14 cellular contexts compared by ENCODE assay signal in genomic region chr19:46481947-46482346, GRCh38. TPM values are rescaled to one million over a fixed set of nuclear protein-coding genes. Genes with fewer than 3 reads are reported as not detected.
DNase-seq lines count a peak whose midpoint lies in the region; TF ChIP-seq lines count a peak whose summit lies in the region.
"Had no signal": no experiment of that assay in that cellular context is flagged by ENCODE, and none has a peak within 500 bp of the region (broad histone marks: within the 10 kb centered on the region; RNA-seq: fewer than 3 reads in every experiment).

No MANE protein-coding gene starts in this region.

- no peaks in the 10 kb centered on the region for H3K36me3 ChIP-seq in hepatocyte (replicated peaks; ENCODE audit: insufficient read depth, low read depth)
- H3K36me3 ChIP-seq in smooth muscle cell (ENCODE audit: low read depth): no peaks in the 10 kb centered on the region
- no peaks in the 10 kb centered on the region for H3K36me3 ChIP-seq in endodermal cell (ENCODE audit: control insufficient read depth, insufficient read depth, low read length)

- H3K27me3 Mint-ChIP-seq in chondrocyte (ENCODE audit: low read depth) (no peaks in the 10 kb centered on the region), endodermal cell (ENCODE audit: insufficient read depth) (peaks cover 7% of the 10 kb centered on the region)

- H3K9me3 Mint-ChIP-seq in chondrocyte (ENCODE audit: low read depth) (no peaks in the 10 kb centered on the region), endodermal cell (no peaks in the 10 kb centered on the region)
- H3K9me3 Mint-ChIP-seq: immature natural killer cell, WTC11 had no signal

- no peaks in the 10 kb centered on the region for H3K27me3 ChIP-seq in hepatocyte
- no peaks in the 10 kb centered on the region for H3K27me3 ChIP-seq in smooth muscle cell (ENCODE audit: low read depth)
- H3K27me3 ChIP-seq in endodermal cell (ENCODE audit: control insufficient read depth, insufficient read depth, low read length, poor library complexity, severe bottlenecking): peaks cover 3% of the 10 kb centered on the region

- H3K27ac Mint-ChIP-seq in chondrocyte (ENCODE audit: unreplicated experiment) (peak overlapping the region; percentile 94), endodermal cell (no peak overlapping the region)
- H3K27ac Mint-ChIP-seq: immature natural killer cell, WTC11 had no signal

- H3K27ac ChIP-seq in hepatocyte (peak overlapping the region; percentile 94), smooth muscle cell (ENCODE audit: low read depth) (peak overlapping the region; percentile 93), endodermal cell (ENCODE audit: low read depth, low read length) (no peak overlapping the region)

- H3K4me1 ChIP-seq in hepatocyte (ENCODE audit: insufficient read depth) (peaks cover 23% of the 10 kb centered on the region), smooth muscle cell (ENCODE audit: low read depth) (peaks cover 14% of the 10 kb centered on the region), endodermal cell (ENCODE audit: control insufficient read depth, insufficient read depth, low read length) (no peaks in the 10 kb centered on the region)

- H3K4me3 Mint-ChIP-seq in chondrocyte (ENCODE audit: unreplicated experiment) (no peak overlapping the region), endodermal cell (no peak overlapping the region)
- H3K4me3 Mint-ChIP-seq: immature natural killer cell, WTC11 had no signal

- H3K4me1 Mint-ChIP-seq in chondrocyte (ENCODE audit: low read depth) (peaks cover 46% of the 10 kb centered on the region), endodermal cell (peaks cover 3% of the 10 kb centered on the region)
- H3K4me1 Mint-ChIP-seq: immature natural killer cell had no signal

- no peak overlapping the region for H3K9ac ChIP-seq in smooth muscle cell (ENCODE audit: low read depth)
- H3K9ac ChIP-seq in endodermal cell (ENCODE audit: extremely low read depth, low read length, poor library complexity, severe bottlenecking): no peak overlapping the region
- H3K9ac ChIP-seq: SK-N-SH had no signal

- TF ChIP-seq CTCF in chondrocyte (IDR thresholded peaks at IDR 0.05) (no peak), hepatocyte (IDR thresholded peaks at IDR 0.05; ENCODE audit: poor library complexity) (no peak), smooth muscle cell (IDR thresholded peaks at IDR 0.05; ENCODE audit: borderline replicate concordance, insufficient read depth, poor library complexity, severe bottlenecking) (no peak), endodermal cell (conservative IDR thresholded peaks at IDR 0.05) (no peak)

- H4K20me1 ChIP-seq in hepatocyte (ENCODE audit: insufficient read depth, poor library complexity, severe bottlenecking) (no peaks in the 10 kb centered on the region), smooth muscle cell (ENCODE audit: low read depth) (no peaks in the 10 kb centered on the region)

- H2AFZ ChIP-seq in hepatocyte: no peak overlapping the region
- H2AFZ ChIP-seq in smooth muscle cell (ENCODE audit: low read depth): peak overlapping the region; percentile 49

- H3K4me2 ChIP-seq in hepatocyte (peak overlapping the region; percentile 66), smooth muscle cell (peak overlapping the region; percentile 83)
- H3K4me2 ChIP-seq: SK-N-SH had no signal

- H3K9me3 ChIP-seq in hepatocyte (ENCODE audit: low read depth) (no peaks in the 10 kb centered on the region), smooth muscle cell (replicated peaks; ENCODE audit: low read depth) (no peaks in the 10 kb centered on the region), endodermal cell (ENCODE audit: control insufficient read depth, low read length) (no peaks in the 10 kb centered on the region)
- H3K9me3 ChIP-seq: SK-N-SH had no signal

- H3K9me2 ChIP-seq in hepatocyte (replicated peaks; ENCODE audit: insufficient read depth): no peaks in the 10 kb centered on the region
- H3K9me2 ChIP-seq: SK-N-SH had no signal

- peak; percentile 24 for DNase-seq in CD1c-positive myeloid dendritic cell (ENCODE audit: extremely low spot score)
- DNase-seq in chondrocyte (ENCODE audit: low spot score): no peak
- DNase-seq in hepatocyte (ENCODE audit: low spot score): no peak
- no peak for DNase-seq in smooth muscle cell (lab: John Stamatoyannopoulos, UW; ENCODE audit: unreplicated experiment)
- DNase-seq in glomerular visceral epithelial cell (ENCODE audit: extremely low spot score): no peak
- DNase-seq in NCI-H1417 (lab: John Stamatoyannopoulos, UW): no peak
- DNase-seq in NCI-H1105 (lab: John Stamatoyannopoulos, UW): no peak
- DNase-seq in endodermal cell: no peak
- DNase-seq: activated naive CD4-positive, alpha-beta T cell treated with anti-CD3 and anti-CD28 coated beads, Interleukin-2, amount 50 U/mL, for 16 hours; immature natural killer cell; NCI-H226; SK-N-SH had no signal

- H3K79me2 ChIP-seq in hepatocyte (no peaks in the 10 kb centered on the region), smooth muscle cell (ENCODE audit: low read depth) (no peaks in the 10 kb centered on the region)

- WGBS in hepatocyte (ENCODE audit: low lambda C conversion rate, missing lambda C conversion rate): 59% methylated on average over 5 of the region's 5 CpGs
- WGBS in smooth muscle cell (ENCODE audit: low lambda C conversion rate): 34% methylated on average over 5 of the region's 5 CpGs
- 86 to 87% methylated on average over 4 to 5 of the region's 5 CpGs for WGBS in endodermal cell (ENCODE audit: insufficient coverage in 1 of 2, insufficient read length in 1 of 2), 2 experiments

- H3K36me3 Mint-ChIP-seq in chondrocyte (ENCODE audit: low read depth) (no peaks in the 10 kb centered on the region), endodermal cell (ENCODE audit: low read depth) (no peaks in the 10 kb centered on the region)
- H3K36me3 Mint-ChIP-seq: immature natural killer cell, WTC11 had no signal

- H3K4me3 ChIP-seq in hepatocyte: no peak overlapping the region
- H3K4me3 ChIP-seq in smooth muscle cell: no peak overlapping the region
- no peak overlapping the region for H3K4me3 ChIP-seq in endodermal cell (ENCODE audit: low read length)
- H3K4me3 ChIP-seq: skin epidermis had no signal

- H3F3A ChIP-seq in smooth muscle cell (ENCODE audit: low read depth): peaks cover 28% of the 10 kb centered on the region

RNA-seq across cellular contexts. Expression of gene PNMA8A, which starts 10.6 kb away (rescaled TPM):
- total RNA-seq in chondrocyte (10.1 to 16.1 TPM (median 10.1 TPM) in 3 replicates), hepatocyte (11.2 and 11.4 TPM in 2 replicates), smooth muscle cell (6.5 and 16.4 TPM in 2 replicates), endodermal cell (10 to 100 TPM; 17.3 to 32.5 TPM)
- polyA plus RNA-seq in hepatocyte (5.5 and 6.4 TPM in 2 replicates), smooth muscle cell (3.6 and 5.9 TPM in 2 replicates)
- 39.7 TPM for polyA plus RNA-seq in endodermal cell (2013, experiment 1 of 2)
- polyA plus RNA-seq in endodermal cell (2013, experiment 2 of 2): 40.1 TPM
- polyA plus RNA-seq: immature natural killer cell had no signal

RNA-seq across cellular contexts. Expression of gene PNMA8B, which starts 13.7 kb away (rescaled TPM):
- total RNA-seq in chondrocyte: 2.2 to 5.5 TPM (median 2.5 TPM) in 3 replicates
- 0.32 and 1.0 TPM in 2 replicates for total RNA-seq in hepatocyte
- polyA plus RNA-seq in hepatocyte: 0.50 and 0.57 TPM in 2 replicates
- 0.49 and 1.0 TPM in 2 replicates for total RNA-seq in smooth muscle cell
- 1.2 TPM in 2 replicates for polyA plus RNA-seq in smooth muscle cell
- 1 to 10 TPM; 3.1 to 5.9 TPM for total RNA-seq in endodermal cell
- polyA plus RNA-seq in endodermal cell (2013, experiment 1 of 2): 3.3 TPM
- polyA plus RNA-seq in endodermal cell (2013, experiment 2 of 2): 2.6 TPM
- polyA plus RNA-seq: immature natural killer cell had no signal

RNA-seq across cellular contexts. Expression of gene PNMA8C, which starts 53.2 kb away (rescaled TPM):
- total RNA-seq in chondrocyte (0.10 to 0.27 TPM (median 0.20 TPM) in 3 replicates), hepatocyte (0.27 TPM in 1 of 2 replicates, not detected in the other), smooth muscle cell (not detected in 2 replicates), endodermal cell (under 1 TPM; 0.20 to 0.33 TPM)
- polyA plus RNA-seq in hepatocyte (not detected in 2 replicates), smooth muscle cell (not detected in 2 replicates)
- polyA plus RNA-seq in endodermal cell (2013, experiment 1 of 2): 3.0 TPM
- polyA plus RNA-seq in endodermal cell (2013, experiment 2 of 2): 3.1 TPM
